In the genomic region with DNA sequence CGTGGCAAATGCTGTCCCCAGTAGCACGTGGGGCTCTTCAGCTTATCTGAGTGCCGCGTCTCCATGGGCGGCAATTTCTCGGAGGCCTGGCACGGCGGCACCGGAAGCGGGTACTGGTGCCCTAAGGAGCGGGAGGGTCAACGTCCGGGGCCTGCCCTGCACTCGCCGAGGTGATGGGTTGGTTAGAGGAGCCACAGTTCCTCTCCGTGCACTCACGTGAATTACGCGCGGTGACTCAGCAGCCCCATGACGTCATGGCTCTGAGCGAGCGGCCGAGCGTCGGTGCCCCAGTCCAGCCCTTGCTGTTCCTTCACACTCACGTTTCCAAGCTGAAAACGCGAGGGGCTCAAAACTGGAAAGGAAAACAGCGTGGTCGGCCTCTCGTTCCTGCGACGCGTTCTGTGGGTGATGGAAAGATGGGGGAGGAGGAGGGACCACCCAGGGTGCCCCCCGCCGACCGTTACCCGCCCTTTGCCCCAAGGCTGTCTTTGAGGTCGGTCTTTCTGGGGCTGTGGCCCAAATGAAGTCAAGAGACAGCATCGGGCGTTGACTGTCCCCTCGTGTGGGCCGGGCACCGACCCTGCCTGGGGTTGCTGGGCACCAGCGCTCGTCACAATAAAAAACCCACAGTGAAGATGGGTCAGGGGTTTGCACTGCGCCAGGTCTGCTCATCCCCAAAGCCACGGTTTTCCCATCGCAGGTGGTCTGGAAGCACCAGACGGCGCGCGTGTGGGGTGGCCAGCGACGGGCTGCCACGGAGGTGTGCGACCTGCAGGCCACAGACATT, we compare ENCODE assay signal across 1 cellular context.
TF ChIP-seq lines count a peak whose summit lies in the region.

No MANE protein-coding gene starts in this region.

TF ChIP-seq in SK-N-SH, 30 proteins besides CTCF, POLR2A, EP300 and RAD21 (continued from another document):
- TF ChIP-seq FOXJ3 (CRISPR knock-in tag; IDR thresholded peaks at IDR 0.05) (no peak), TEAD4 (IDR thresholded peaks at IDR 0.05; ENCODE audit: borderline replicate concordance, insufficient read depth) (no peak), EZH2phosphoT487 (IDR thresholded peaks at IDR 0.05; ENCODE audit: borderline replicate concordance, low read depth) (no peak), GABPA (IDR thresholded peaks at IDR 0.05; ENCODE audit: low read depth) (no peak)
- TF ChIP-seq, protein P1, sequence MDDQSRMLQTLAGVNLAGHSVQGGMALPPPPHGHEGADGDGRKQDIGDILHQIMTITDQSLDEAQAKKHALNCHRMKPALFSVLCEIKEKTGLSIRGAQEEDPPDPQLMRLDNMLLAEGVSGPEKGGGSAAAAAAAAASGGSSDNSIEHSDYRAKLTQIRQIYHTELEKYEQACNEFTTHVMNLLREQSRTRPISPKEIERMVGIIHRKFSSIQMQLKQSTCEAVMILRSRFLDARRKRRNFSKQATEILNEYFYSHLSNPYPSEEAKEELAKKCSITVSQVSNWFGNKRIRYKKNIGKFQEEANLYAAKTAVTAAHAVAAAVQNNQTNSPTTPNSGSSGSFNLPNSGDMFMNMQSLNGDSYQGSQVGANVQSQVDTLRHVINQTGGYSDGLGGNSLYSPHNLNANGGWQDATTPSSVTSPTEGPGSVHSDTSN (IDR thresholded peaks at IDR 0.05): no peak
